In the genomic region with DNA sequence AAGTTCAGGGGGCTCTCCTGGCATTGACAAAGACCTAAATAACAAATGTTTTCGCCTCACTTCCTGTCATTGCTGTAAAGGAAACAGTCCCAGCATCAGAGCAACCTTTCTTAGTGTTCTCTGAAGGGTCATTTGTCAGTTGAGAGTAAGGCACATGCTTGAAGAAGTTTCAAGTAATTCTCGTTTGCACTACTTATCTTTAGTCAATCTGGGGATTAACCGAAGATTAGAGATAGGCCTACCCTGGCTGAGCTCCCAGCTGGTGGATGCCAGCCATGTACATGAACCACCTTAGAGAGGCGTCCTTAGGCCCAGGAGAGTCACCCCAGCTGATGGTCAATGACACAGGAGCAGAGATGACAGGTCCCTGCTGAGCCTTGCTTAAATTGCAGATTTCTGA, we compare ENCODE assay signal across 19 cellular contexts.
"Had no signal": no experiment of that assay in that cellular context is flagged by ENCODE, and none has a peak within 500 bp of the region (broad histone marks: within the 10 kb centered on the region; RNA-seq: fewer than 3 reads in every experiment).

No MANE protein-coding gene starts in this region.

- H3K4me1 ChIP-seq: ascending aorta, colonic mucosa, transverse colon, vagina had no signal

- H3K9me3 ChIP-seq: ascending aorta, colonic mucosa, transverse colon, vagina had no signal

- H3K27ac ChIP-seq: ascending aorta, colonic mucosa, transverse colon, vagina had no signal

- H3K27ac Mint-ChIP-seq: activated naive CD4-positive, alpha-beta T cell treated with anti-CD3 and anti-CD28 coated beads, Interleukin-2, amount 50 U/mL, for 24 hours; activated T-cell treated with anti-CD3 and anti-CD28 coated beads, Interleukin-2, amount 50 U/mL, for 72 hours; progenitor cell of endocrine pancreas had no signal

- H3K4me3 ChIP-seq: ascending aorta, colonic mucosa, transverse colon, vagina had no signal

- H3K36me3 ChIP-seq: ascending aorta, colonic mucosa, transverse colon, vagina had no signal

- H3K4me1 Mint-ChIP-seq: activated naive CD4-positive, alpha-beta T cell treated with anti-CD3 and anti-CD28 coated beads, Interleukin-2, amount 50 U/mL, for 24 hours; central memory CD8-positive, alpha-beta T cell; neural crest cell had no signal

- ATAC-seq: activated T-cell treated with anti-CD3 and anti-CD28 coated beads, Interleukin-2, amount 50 U/mL, for 72 hours; right cardiac atrium; stimulated activated naive CD8-positive, alpha-beta T cell treated with anti-CD3 and anti-CD28 coated beads, Interleukin-15, Interleukin-2, amounts not matched to agents 100 U/mL and 50 U/mL, for 24 hours had no signal

- H3K27me3 ChIP-seq: ascending aorta, colonic mucosa, transverse colon, vagina had no signal

- H3K4me3 Mint-ChIP-seq: activated naive CD4-positive, alpha-beta T cell treated with anti-CD3 and anti-CD28 coated beads, Interleukin-2, amount 50 U/mL, for 24 hours; activated T-cell treated with anti-CD3 and anti-CD28 coated beads, Interleukin-2, amount 50 U/mL, for 72 hours; central memory CD8-positive, alpha-beta T cell; neural crest cell had no signal

- DNase-seq: activated CD4-positive, alpha-beta T cell treated with anti-CD3 and anti-CD28 coated beads, Interleukin-2, amount 50 U/mL, for 1 hour; activated CD4-positive, CD25-positive, alpha-beta regulatory T cell treated with anti-CD3 and anti-CD28 coated beads, Interleukin-2, amount 50 U/mL, for 72 hours; activated CD8-positive, alpha-beta memory T cell treated with anti-CD3 and anti-CD28 coated beads, Interleukin-2, amount 50 U/mL, for 48 hours; activated effector memory CD4-positive, alpha-beta T cell treated with anti-CD3 and anti-CD28 coated beads, Interleukin-2, amount 50 U/mL, for 16 hours; activated T-cell treated with anti-CD3 and anti-CD28 coated beads, Interleukin-2, amount 50 U/mL, for 72 hours; colonic mucosa; hypothalamus; mammary epithelial cell; right cardiac atrium; stimulated activated naive CD8-positive, alpha-beta T cell treated with anti-CD3 and anti-CD28 coated beads, Interleukin-15, Interleukin-2, amounts not matched to agents 100 U/mL and 50 U/mL, for 24 hours; substantia nigra; T-helper 9 cell; transverse colon had no signal

- H3K36me3 Mint-ChIP-seq: activated naive CD4-positive, alpha-beta T cell treated with anti-CD3 and anti-CD28 coated beads, Interleukin-2, amount 50 U/mL, for 24 hours had no signal

- H3K9me3 Mint-ChIP-seq: activated naive CD4-positive, alpha-beta T cell treated with anti-CD3 and anti-CD28 coated beads, Interleukin-2, amount 50 U/mL, for 24 hours; activated T-cell treated with anti-CD3 and anti-CD28 coated beads, Interleukin-2, amount 50 U/mL, for 72 hours; central memory CD8-positive, alpha-beta T cell had no signal

- H3K27me3 Mint-ChIP-seq: activated naive CD4-positive, alpha-beta T cell treated with anti-CD3 and anti-CD28 coated beads, Interleukin-2, amount 50 U/mL, for 24 hours; central memory CD8-positive, alpha-beta T cell had no signal
